25 cellular contexts compared by ENCODE assay signal in the genomic region with DNA sequence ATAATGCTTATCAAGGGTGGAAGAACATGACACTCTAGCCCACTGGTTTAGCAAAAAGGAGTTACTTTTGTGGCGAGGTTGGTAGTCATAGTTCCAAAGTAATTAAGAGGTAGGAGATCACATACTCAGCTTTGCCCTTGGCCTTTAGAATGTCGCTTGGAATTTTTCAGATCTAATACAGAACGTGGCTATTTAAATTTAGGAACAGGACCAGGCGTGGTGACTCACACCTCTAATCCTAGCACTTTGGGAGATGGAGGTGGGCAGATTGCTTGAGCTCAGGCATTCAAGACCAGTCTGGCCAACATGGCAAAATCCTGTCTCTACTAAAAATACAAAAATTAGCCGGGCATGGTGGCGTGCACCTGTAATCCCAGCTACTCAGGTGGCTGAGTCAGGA.
"Had no signal": no experiment of that assay in that cellular context is flagged by ENCODE, and none has a peak within 500 bp of the region (broad histone marks: within the 10 kb centered on the region; RNA-seq: fewer than 3 reads in every experiment).

No MANE protein-coding gene starts in this region.

- H3K36me3 ChIP-seq: ascending aorta, MG63, SJSA1 had no signal

- DNase-seq: activated CD4-positive, alpha-beta memory T cell treated with anti-CD3 and anti-CD28 coated beads for 36 hours; activated CD4-positive, alpha-beta T cell treated with anti-CD3 and anti-CD28 coated beads, Interleukin-2, amount 10 ng/mL, durations not matched to agents 24 days and 14 days; activated CD8-positive, alpha-beta memory T cell treated with anti-CD3 and anti-CD28 coated beads for 24 hours; activated effector memory CD4-positive, alpha-beta T cell treated with anti-CD3 and anti-CD28 coated beads, Interleukin-2, amount 50 U/mL, for 16 hours; activated naive CD4-positive, alpha-beta T cell treated with Interleukin-2 at 50 U/mL for 16 hours; activated naive CD8-positive, alpha-beta T cell treated with anti-CD3 and anti-CD28 coated beads, Interleukin-2, amount 50 U/mL, for 24 hours; activated T-cell treated with anti-CD3 and anti-CD28 coated beads, Interleukin-2, amount 50 U/mL, for 4 hours; amniotic stem cell; MG63; NCI-H1092 treated with DMSO at 0.1 percent for 48 hours; NCI-H1436; NCI-H1694 treated with DMSO at 0.1 percent for 48 hours; NCI-H2029 treated with DMSO at 0.1 percent for 48 hours; NCI-H446; NCI-H524; PC-3; SHP77 had no signal

- H3K4me3 Mint-ChIP-seq: activated CD4-positive, alpha-beta memory T cell treated with anti-CD3 and anti-CD28 coated beads for 36 hours; activated CD4-positive, alpha-beta T cell treated with anti-CD3 and anti-CD28 coated beads, Interleukin-2, amount 10 ng/mL, durations not matched to agents 24 days and 14 days; activated naive CD8-positive, alpha-beta T cell treated with anti-CD3 and anti-CD28 coated beads, Interleukin-2, amount 50 U/mL, for 24 hours; activated T-cell treated with anti-CD3 and anti-CD28 coated beads, Interleukin-2, amount 50 U/mL, for 4 hours; brain; T-helper 1 cell treated with Interleukin-12 subunit alpha and Interleukin-12 subunit beta and Interleukin-4 antibody, amounts not matched to agents 30 μg/mL and 1 μg/mL, for 36 hours had no signal

- H3K9me3 Mint-ChIP-seq: activated CD4-positive, alpha-beta memory T cell treated with anti-CD3 and anti-CD28 coated beads for 36 hours; activated CD4-positive, alpha-beta T cell treated with anti-CD3 and anti-CD28 coated beads, Interleukin-2, amount 10 ng/mL, durations not matched to agents 24 days and 14 days; activated naive CD4-positive, alpha-beta T cell treated with anti-CD3 and anti-CD28 coated beads, Interleukin-2, amount 50 U/mL, for 72 hours; activated naive CD8-positive, alpha-beta T cell treated with anti-CD3 and anti-CD28 coated beads, Interleukin-2, amount 50 U/mL, for 24 hours; activated T-cell treated with anti-CD3 and anti-CD28 coated beads, Interleukin-2, amount 50 U/mL, for 4 hours; brain; T-helper 1 cell treated with Interleukin-12 subunit alpha and Interleukin-12 subunit beta and Interleukin-4 antibody, amounts not matched to agents 30 μg/mL and 1 μg/mL, for 36 hours had no signal

- H3K27ac Mint-ChIP-seq: activated CD4-positive, alpha-beta memory T cell treated with anti-CD3 and anti-CD28 coated beads for 36 hours; activated CD4-positive, alpha-beta T cell treated with anti-CD3 and anti-CD28 coated beads, Interleukin-2, amount 10 ng/mL, durations not matched to agents 24 days and 14 days; activated naive CD4-positive, alpha-beta T cell treated with anti-CD3 and anti-CD28 coated beads, Interleukin-2, amount 50 U/mL, for 72 hours; activated naive CD8-positive, alpha-beta T cell treated with anti-CD3 and anti-CD28 coated beads, Interleukin-2, amount 50 U/mL, for 24 hours; brain; T-helper 1 cell treated with Interleukin-12 subunit alpha and Interleukin-12 subunit beta and Interleukin-4 antibody, amounts not matched to agents 30 μg/mL and 1 μg/mL, for 36 hours had no signal

- H3K4me1 Mint-ChIP-seq: activated CD4-positive, alpha-beta T cell treated with anti-CD3 and anti-CD28 coated beads, Interleukin-2, amount 10 ng/mL, durations not matched to agents 24 days and 14 days; activated naive CD8-positive, alpha-beta T cell treated with anti-CD3 and anti-CD28 coated beads, Interleukin-2, amount 50 U/mL, for 24 hours had no signal

- H3K4me1 ChIP-seq: ascending aorta, SJSA1 had no signal

- H3K9me3 ChIP-seq: ascending aorta, MG63, SJSA1 had no signal

- H3K36me3 Mint-ChIP-seq: activated CD4-positive, alpha-beta memory T cell treated with anti-CD3 and anti-CD28 coated beads for 36 hours; activated naive CD4-positive, alpha-beta T cell treated with anti-CD3 and anti-CD28 coated beads, Interleukin-2, amount 50 U/mL, for 72 hours; brain had no signal

- ATAC-seq: activated CD4-positive, CD25-positive, alpha-beta regulatory T cell treated with anti-CD3 and anti-CD28 coated beads, Interleukin-2, amount 50 U/mL, for 24 hours; activated naive CD4-positive, alpha-beta T cell treated with anti-CD3 and anti-CD28 coated beads, Interleukin-2, amount 50 U/mL, for 72 hours; activated naive CD8-positive, alpha-beta T cell treated with anti-CD3 and anti-CD28 coated beads, Interleukin-2, amount 50 U/mL, for 24 hours; activated T-cell treated with anti-CD3 and anti-CD28 coated beads, Interleukin-2, amount 50 U/mL, for 4 hours; PC-3; SK-N-SH treated with all-trans-retinoic acid at 6 μM for 48 hours had no signal

- H3K27me3 ChIP-seq: ascending aorta, MG63, SJSA1 had no signal

- H3K27me3 Mint-ChIP-seq: activated CD4-positive, alpha-beta memory T cell treated with anti-CD3 and anti-CD28 coated beads for 36 hours had no signal

- H3K27ac ChIP-seq: ascending aorta, KMS-11, SJSA1 had no signal

- H3K4me3 ChIP-seq: ascending aorta, MG63, SJSA1 had no signal
